17 cellular contexts compared by ENCODE assay signal in genomic region chr10:127802532-127803055, GRCh38.
DNase-seq lines count a peak whose midpoint lies in the region.
"Had no signal": no experiment of that assay in that cellular context is flagged by ENCODE, and none has a peak within 500 bp of the region (broad histone marks: within the 10 kb centered on the region; RNA-seq: fewer than 3 reads in every experiment).

No MANE protein-coding gene starts in this region.

- peak; percentile 40 for DNase-seq in DMS 273 (lab: John Stamatoyannopoulos, UW; ENCODE audit: unreplicated experiment)
- no peak for DNase-seq in DMS 273 treated with DMSO at 0.1 percent for 48 hours (lab: John Stamatoyannopoulos, UW)
- peak; percentile 5 to 15 for DNase-seq in SHP77 (lab: John Stamatoyannopoulos, UW)
- DNase-seq in SHP77 treated with DMSO at 0.1 percent for 48 hours (lab: John Stamatoyannopoulos, UW), result no peak
- peak; percentile 9 for DNase-seq in SW480 (ENCODE audit: low spot score)
- DNase-seq in superior temporal gyrus (ENCODE audit: extremely low spot score), result peak; percentile 16
- no peak for DNase-seq in cerebellum (ENCODE audit: low spot score)
- DNase-seq in NCI-H2171 treated with DMSO at 0.1 percent for 48 hours (lab: John Stamatoyannopoulos, UW), result no peak
- DNase-seq: Calu3; CD4-positive, alpha-beta memory T cell; Karpas-422; NCI-H1436 treated with DMSO at 0.1 percent for 48 hours; NCI-H2029 treated with DMSO at 0.1 percent for 48 hours; NCI-H446; NCI-H69; SK-N-SH; T-helper 1 cell had no signal

Comparison
In these comparisons a context has a peak if more than half of its experiments do, and no peak if none do; other contexts are left out.
1. DNase-seq: peak in DMS 273 (single experiment), SHP77 (2 of 2), SW480 (single experiment) and superior temporal gyrus (single experiment); none in DMS 273 treated with DMSO at 0.1 percent for 48 hours (single experiment), SHP77 treated with DMSO at 0.1 percent for 48 hours (single experiment), cerebellum (single experiment) and NCI-H2171 treated with DMSO at 0.1 percent for 48 hours (single experiment).